16 cellular contexts compared by ENCODE assay signal in the genomic region with DNA sequence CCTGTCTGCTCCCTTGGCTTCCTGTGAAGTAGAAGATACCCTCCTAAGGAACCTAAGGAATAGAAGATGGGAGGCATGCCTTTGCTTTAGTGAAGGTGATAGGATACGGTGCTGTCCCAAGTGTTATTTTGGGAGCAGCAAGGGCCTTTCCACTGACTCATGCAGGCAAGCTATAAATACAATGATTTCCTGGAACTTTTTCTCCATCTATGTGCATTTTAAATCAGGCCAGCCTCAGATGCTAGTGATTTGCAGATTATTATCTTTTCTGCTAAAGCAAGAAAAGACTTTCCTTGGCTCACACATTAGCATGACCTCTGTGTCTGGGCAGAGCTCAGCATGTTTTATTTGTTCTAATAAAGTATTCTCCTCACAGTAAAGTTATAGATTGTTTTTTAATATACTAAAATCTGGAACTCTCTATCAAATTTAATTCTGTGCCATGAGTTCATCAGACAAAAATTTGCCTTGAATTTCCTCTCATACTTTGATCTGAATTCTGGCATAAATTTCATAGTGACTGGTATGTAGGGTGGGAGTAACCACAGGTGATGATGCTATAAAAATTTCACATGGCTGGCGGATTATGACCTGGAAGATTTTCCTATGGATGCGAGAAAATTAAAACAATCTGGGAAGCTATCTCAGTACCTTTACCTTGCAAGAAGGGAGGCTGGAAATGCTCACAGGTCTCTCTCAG.
A peak's percentile ranks its signal among the peaks of the same experiment; 100 is the strongest.
DNase-seq lines count a peak whose midpoint lies in the region; ATAC-seq, FAIRE-seq and TF ChIP-seq lines count a peak whose summit lies in the region.
"Had no signal": no experiment of that assay in that cellular context is flagged by ENCODE, and none has a peak within 500 bp of the region (broad histone marks: within the 10 kb centered on the region; RNA-seq: fewer than 3 reads in every experiment).

No MANE protein-coding gene starts in this region.

- TF ChIP-seq CTCF in AG04450 (IDR thresholded peaks at IDR 0.05; ENCODE audit: low read depth, low read length) = no peak
- no peak for TF ChIP-seq CTCF in bronchial epithelial cell (IDR thresholded peaks at IDR 0.05; ENCODE audit: insufficient read depth, low read length, severe bottlenecking)
- no peak for TF ChIP-seq CTCF in nephron progenitor cell (IDR thresholded peaks at IDR 0.05)
- no peak for TF ChIP-seq CTCF in lower leg skin (IDR thresholded peaks at IDR 0.05)

- H3K27me3 Mint-ChIP-seq in nephron progenitor cell (ENCODE audit: low read depth, poor library complexity) = peaks cover 4% of the 10 kb centered on the region

- H2BK120ac ChIP-seq in mesendoderm (ENCODE audit: low read depth, low read length) = no peak overlapping the region

- H4K5ac ChIP-seq in mesendoderm (ENCODE audit: low read length) = no peak overlapping the region

- H3K27ac Mint-ChIP-seq in nephron progenitor cell = no peak overlapping the region
- H3K27ac Mint-ChIP-seq: activated CD8-positive, alpha-beta memory T cell treated with anti-CD3 and anti-CD28 coated beads, Interleukin-2, amount 10 ng/mL, durations not matched to agents 7 days and 5 days; GM23338 had no signal

- no peak overlapping the region for H3K18ac ChIP-seq in mesendoderm (ENCODE audit: low read length)

- no peak overlapping the region for H2AK5ac ChIP-seq in mesendoderm (ENCODE audit: low read length)

- no peak overlapping the region for H3K4ac ChIP-seq in mesendoderm (ENCODE audit: low read depth, low read length)

- no peak overlapping the region for H3K56ac ChIP-seq in mesendoderm (ENCODE audit: low read length)

- FAIRE-seq in bronchial epithelial cell (lab: Jason Lieb, UNC) = no peak
- FAIRE-seq: K562 had no signal

- ATAC-seq in GM18511 (IDR thresholded peaks at IDR 0.05; ENCODE audit: unreplicated experiment) (no peak), GM18498 (IDR thresholded peaks at IDR 0.05; ENCODE audit: unreplicated experiment) (no peak)
- ATAC-seq: activated CD8-positive, alpha-beta memory T cell treated with anti-CD3 and anti-CD28 coated beads, Interleukin-2, amount 10 ng/mL, durations not matched to agents 7 days and 5 days; GM23338; K562 had no signal

- POLR2A ChIA-PET in AG04450 (lab: Yijun Ruan, JAX) = no interaction called here

- H3K27ac ChIP-seq in AG04450 (ENCODE audit: low read depth, low read length) = peak overlapping the region; percentile 47
- no peak overlapping the region for H3K27ac ChIP-seq in mesendoderm (ENCODE audit: low read depth, low read length)
- H3K27ac ChIP-seq: epithelial cell of prostate, stomach had no signal

- H3K9me3 Mint-ChIP-seq in nephron progenitor cell = no peaks in the 10 kb centered on the region
- H3K9me3 Mint-ChIP-seq: GM23338 had no signal

- H3K9ac ChIP-seq in mesendoderm (ENCODE audit: low read length) = no peak overlapping the region

- no peak overlapping the region for H4K8ac ChIP-seq in mesendoderm (ENCODE audit: low read depth, low read length)

- H3K4me3 Mint-ChIP-seq in nephron progenitor cell = no peak overlapping the region
- H3K4me3 Mint-ChIP-seq: activated CD8-positive, alpha-beta memory T cell treated with anti-CD3 and anti-CD28 coated beads, Interleukin-2, amount 10 ng/mL, durations not matched to agents 7 days and 5 days; GM23338 had no signal

- H3K79me1 ChIP-seq in mesendoderm (ENCODE audit: low read length) = no peaks in the 10 kb centered on the region

- DNase-seq in AG04450 (ENCODE audit: low read depth, low spot score) = no peak
- DNase-seq in HS-27A (ENCODE audit: low read depth) = peak; percentile 7
- DNase-seq in bronchial epithelial cell (ENCODE audit: low read depth) = peak; percentile 22
- peak; percentile 32 for DNase-seq in mesendoderm
- DNase-seq in nephron progenitor cell = no peak
- no peak for DNase-seq in lower leg skin (ENCODE audit: low spot score in 2 of 2)
- DNase-seq: activated CD8-positive, alpha-beta memory T cell treated with anti-CD3 and anti-CD28 coated beads, Interleukin-2, amount 10 ng/mL, durations not matched to agents 7 days and 5 days; BE2C; stimulated activated CD4-positive, alpha-beta T cell treated with anti-CD3 and anti-CD28 coated beads, Interleukin-4, amount 100 ng/mL, for 1 hour; stomach; T-helper 9 cell had no signal

- no peaks in the 10 kb centered on the region for H3K79me2 ChIP-seq in mesendoderm (ENCODE audit: control insufficient read depth, insufficient read depth, low read length)

- no peaks in the 10 kb centered on the region for H3K9me3 ChIP-seq in AG04450 (ENCODE audit: control insufficient read depth, insufficient read depth, low read length)
- H3K9me3 ChIP-seq: BE2C, stomach had no signal

- H3K4me3 ChIP-seq in AG04450 (ENCODE audit: low read depth, low read length) (no peak overlapping the region), bronchial epithelial cell (ENCODE audit: low read depth, low read length) (no peak overlapping the region), mesendoderm (ENCODE audit: low read length) (no peak overlapping the region), lower leg skin (ENCODE audit: low read depth, poor library complexity, severe bottlenecking) (no peak overlapping the region)
- H3K4me3 ChIP-seq: GM23338, K562, stomach had no signal

- no peak overlapping the region for H2BK15ac ChIP-seq in mesendoderm (replicated peaks; ENCODE audit: low read depth)

- no peak overlapping the region for H3K4me2 ChIP-seq in mesendoderm (ENCODE audit: low read length)
- H3K4me2 ChIP-seq: GM23338 had no signal

- TF ChIP-seq POLR2A in lower leg skin (IDR thresholded peaks at IDR 0.05) = no peak

- H3K27me3 ChIP-seq in AG04450 (ENCODE audit: control insufficient read depth, insufficient read depth, low read length) (no peaks in the 10 kb centered on the region), bronchial epithelial cell (ENCODE audit: control insufficient read depth, insufficient read depth, low read length) (no peaks in the 10 kb centered on the region), mesendoderm (ENCODE audit: insufficient read depth, low read length, poor library complexity) (no peaks in the 10 kb centered on the region)
- H3K27me3 ChIP-seq: BE2C, stomach had no signal

- H3K23ac ChIP-seq in mesendoderm (ENCODE audit: low read length) = no peak overlapping the region

- WGBS in mesendoderm (ENCODE audit: extremely low coverage, insufficient coverage, low lambda C conversion rate) = no CpG with 5 or more reads among the region's 3 CpGs
- WGBS in lower leg skin, 2 donors = 21 to 39% methylated on average over 3 of the region's 3 CpGs

- CTCF ChIA-PET in AG04450 (lab: Charles Lee) = interaction anchor here (0.6 kb wide), 2 partner anchors 65 to 194 kb away, joined by 3 to 4 read pairs; no protein-coding TSS in a partner anchor

- intact Hi-C loops in lower leg skin (cut with DNase I; ENCODE audit: low total_unique reads) = no loop called here

- peaks cover 12% of the 10 kb centered on the region for H3K4me1 Mint-ChIP-seq in nephron progenitor cell
- H3K4me1 Mint-ChIP-seq: GM23338 had no signal

- no peaks in the 10 kb centered on the region for H3K4me1 ChIP-seq in mesendoderm (ENCODE audit: control insufficient read depth, low read depth, low read length)
- H3K4me1 ChIP-seq: BE2C, stomach had no signal

- no peaks in the 10 kb centered on the region for H3K36me3 Mint-ChIP-seq in nephron progenitor cell (ENCODE audit: low read depth)
- H3K36me3 Mint-ChIP-seq: activated CD8-positive, alpha-beta memory T cell treated with anti-CD3 and anti-CD28 coated beads, Interleukin-2, amount 10 ng/mL, durations not matched to agents 7 days and 5 days had no signal

- no peaks in the 10 kb centered on the region for H3K36me3 ChIP-seq in bronchial epithelial cell (ENCODE audit: control insufficient read depth, insufficient read depth, low read length)
- no peaks in the 10 kb centered on the region for H3K36me3 ChIP-seq in mesendoderm (ENCODE audit: control insufficient read depth, insufficient read depth, low read length)
- H3K36me3 ChIP-seq: BE2C had no signal

- no peak overlapping the region for H2BK5ac ChIP-seq in mesendoderm (ENCODE audit: low read length)

Comparison
In these comparisons a context has a peak if more than half of its experiments do, and no peak if none do; other contexts are left out.
1. DNase-seq: peak in HS-27A (single experiment), bronchial epithelial cell (single experiment) and mesendoderm (single experiment); none in AG04450 (single experiment), nephron progenitor cell (single experiment) and lower leg skin (0 of 2).